2 cellular contexts compared by ENCODE assay signal in the genomic region with DNA sequence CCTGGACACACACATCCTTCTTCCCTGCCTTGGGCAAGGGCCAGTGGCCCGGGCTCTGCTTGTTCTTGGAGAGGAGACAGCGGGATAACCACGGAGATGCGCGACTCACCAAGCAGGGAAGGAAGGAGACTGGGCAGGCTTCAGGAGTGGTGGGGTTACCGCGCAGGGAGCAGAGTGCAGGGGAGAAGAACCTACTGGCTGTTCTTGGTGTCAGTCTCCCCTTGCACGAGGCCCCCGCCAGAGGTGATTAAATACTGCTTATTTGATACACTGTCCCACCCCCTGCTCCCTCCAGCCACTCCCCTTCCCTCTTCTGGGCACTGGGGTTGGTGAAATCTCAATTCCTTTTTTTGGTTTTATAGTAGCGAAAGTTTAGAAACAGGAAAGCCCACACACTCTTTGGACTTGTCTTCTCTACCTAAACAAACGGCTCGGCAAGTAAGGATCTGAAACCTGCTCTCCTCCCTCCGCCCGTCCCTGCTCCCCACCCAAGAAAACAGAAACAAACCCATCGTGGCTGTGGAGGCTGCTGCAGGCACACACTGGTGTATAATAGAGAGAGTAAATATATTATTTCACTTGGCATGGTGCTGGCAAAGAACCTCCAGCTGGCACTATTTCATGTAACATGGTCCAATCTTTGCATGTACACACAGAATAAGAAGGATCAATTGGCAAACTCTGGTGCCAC.
TF ChIP-seq lines count a peak whose summit lies in the region.

No MANE protein-coding gene starts in this region.

TF ChIP-seq in SK-N-SH treated with all-trans-retinoic acid at 6 μM for 48 hours, 23 proteins besides CTCF, POLR2A, EP300 and RAD21:
- no peak for TF ChIP-seq ZFP3 (CRISPR knock-in tag; IDR thresholded peaks at IDR 0.05)
- no peak for TF ChIP-seq ZNF8 (CRISPR knock-in tag; IDR thresholded peaks at IDR 0.05)
- no peak for TF ChIP-seq ZC3H10 (CRISPR knock-in tag; IDR thresholded peaks at IDR 0.05)
- TF ChIP-seq OSR1 (CRISPR knock-in tag; IDR thresholded peaks at IDR 0.05): no peak
- no peak for TF ChIP-seq CSDC2 (CRISPR knock-in tag; IDR thresholded peaks at IDR 0.05)
- TF ChIP-seq ZFP30 (CRISPR knock-in tag; IDR thresholded peaks at IDR 0.05): no peak
- no peak for TF ChIP-seq ISL1 (CRISPR knock-in tag; IDR thresholded peaks at IDR 0.05)
- TF ChIP-seq ZNF565 (CRISPR knock-in tag; conservative IDR thresholded peaks at IDR 0.05; ENCODE audit: low read depth): no peak
- no peak for TF ChIP-seq ARNTL (CRISPR knock-in tag; IDR thresholded peaks at IDR 0.05; ENCODE audit: borderline replicate concordance, low read depth)
- no peak for TF ChIP-seq TCF4 (CRISPR knock-in tag; IDR thresholded peaks at IDR 0.05; ENCODE audit: borderline replicate concordance)
- TF ChIP-seq, protein P1, sequence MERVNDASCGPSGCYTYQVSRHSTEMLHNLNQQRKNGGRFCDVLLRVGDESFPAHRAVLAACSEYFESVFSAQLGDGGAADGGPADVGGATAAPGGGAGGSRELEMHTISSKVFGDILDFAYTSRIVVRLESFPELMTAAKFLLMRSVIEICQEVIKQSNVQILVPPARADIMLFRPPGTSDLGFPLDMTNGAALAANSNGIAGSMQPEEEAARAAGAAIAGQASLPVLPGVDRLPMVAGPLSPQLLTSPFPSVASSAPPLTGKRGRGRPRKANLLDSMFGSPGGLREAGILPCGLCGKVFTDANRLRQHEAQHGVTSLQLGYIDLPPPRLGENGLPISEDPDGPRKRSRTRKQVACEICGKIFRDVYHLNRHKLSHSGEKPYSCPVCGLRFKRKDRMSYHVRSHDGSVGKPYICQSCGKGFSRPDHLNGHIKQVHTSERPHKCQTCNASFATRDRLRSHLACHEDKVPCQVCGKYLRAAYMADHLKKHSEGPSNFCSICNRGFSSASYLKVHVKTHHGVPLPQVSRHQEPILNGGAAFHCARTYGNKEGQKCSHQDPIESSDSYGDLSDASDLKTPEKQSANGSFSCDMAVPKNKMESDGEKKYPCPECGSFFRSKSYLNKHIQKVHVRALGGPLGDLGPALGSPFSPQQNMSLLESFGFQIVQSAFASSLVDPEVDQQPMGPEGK (CRISPR knock-in tag; IDR thresholded peaks at IDR 0.05; ENCODE audit: borderline replicate concordance): no peak
- TF ChIP-seq, protein P2, sequence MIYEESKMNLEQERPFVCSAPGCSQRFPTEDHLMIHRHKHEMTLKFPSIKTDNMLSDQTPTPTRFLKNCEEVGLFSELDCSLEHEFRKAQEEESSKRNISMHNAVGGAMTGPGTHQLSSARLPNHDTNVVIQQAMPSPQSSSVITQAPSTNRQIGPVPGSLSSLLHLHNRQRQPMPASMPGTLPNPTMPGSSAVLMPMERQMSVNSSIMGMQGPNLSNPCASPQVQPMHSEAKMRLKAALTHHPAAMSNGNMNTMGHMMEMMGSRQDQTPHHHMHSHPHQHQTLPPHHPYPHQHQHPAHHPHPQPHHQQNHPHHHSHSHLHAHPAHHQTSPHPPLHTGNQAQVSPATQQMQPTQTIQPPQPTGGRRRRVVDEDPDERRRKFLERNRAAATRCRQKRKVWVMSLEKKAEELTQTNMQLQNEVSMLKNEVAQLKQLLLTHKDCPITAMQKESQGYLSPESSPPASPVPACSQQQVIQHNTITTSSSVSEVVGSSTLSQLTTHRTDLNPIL (CRISPR knock-in tag; IDR thresholded peaks at IDR 0.05; ENCODE audit: low read depth): no peak
- no peak for TF ChIP-seq PPARA (CRISPR knock-in tag; IDR thresholded peaks at IDR 0.05; ENCODE audit: borderline replicate concordance)

TF ChIP-seq in HepG2, 621 proteins besides CTCF, POLR2A, EP300 and RAD21:
- TF ChIP-seq ZNF782 (CRISPR knock-in tag; IDR thresholded peaks at IDR 0.05; ENCODE audit: borderline replicate concordance): no peak
- no peak for TF ChIP-seq YEATS4 (CRISPR knock-in tag; IDR thresholded peaks at IDR 0.05; ENCODE audit: borderline replicate concordance)
- TF ChIP-seq ZZZ3 (CRISPR knock-in tag; IDR thresholded peaks at IDR 0.05; ENCODE audit: borderline replicate concordance): no peak
- no peak for TF ChIP-seq CBX1 (IDR thresholded peaks at IDR 0.05; ENCODE audit: low read depth)
- TF ChIP-seq ZNF484 (CRISPR knock-in tag; IDR thresholded peaks at IDR 0.05; ENCODE audit: borderline replicate concordance, low read depth): no peak
- TF ChIP-seq, protein P3, sequence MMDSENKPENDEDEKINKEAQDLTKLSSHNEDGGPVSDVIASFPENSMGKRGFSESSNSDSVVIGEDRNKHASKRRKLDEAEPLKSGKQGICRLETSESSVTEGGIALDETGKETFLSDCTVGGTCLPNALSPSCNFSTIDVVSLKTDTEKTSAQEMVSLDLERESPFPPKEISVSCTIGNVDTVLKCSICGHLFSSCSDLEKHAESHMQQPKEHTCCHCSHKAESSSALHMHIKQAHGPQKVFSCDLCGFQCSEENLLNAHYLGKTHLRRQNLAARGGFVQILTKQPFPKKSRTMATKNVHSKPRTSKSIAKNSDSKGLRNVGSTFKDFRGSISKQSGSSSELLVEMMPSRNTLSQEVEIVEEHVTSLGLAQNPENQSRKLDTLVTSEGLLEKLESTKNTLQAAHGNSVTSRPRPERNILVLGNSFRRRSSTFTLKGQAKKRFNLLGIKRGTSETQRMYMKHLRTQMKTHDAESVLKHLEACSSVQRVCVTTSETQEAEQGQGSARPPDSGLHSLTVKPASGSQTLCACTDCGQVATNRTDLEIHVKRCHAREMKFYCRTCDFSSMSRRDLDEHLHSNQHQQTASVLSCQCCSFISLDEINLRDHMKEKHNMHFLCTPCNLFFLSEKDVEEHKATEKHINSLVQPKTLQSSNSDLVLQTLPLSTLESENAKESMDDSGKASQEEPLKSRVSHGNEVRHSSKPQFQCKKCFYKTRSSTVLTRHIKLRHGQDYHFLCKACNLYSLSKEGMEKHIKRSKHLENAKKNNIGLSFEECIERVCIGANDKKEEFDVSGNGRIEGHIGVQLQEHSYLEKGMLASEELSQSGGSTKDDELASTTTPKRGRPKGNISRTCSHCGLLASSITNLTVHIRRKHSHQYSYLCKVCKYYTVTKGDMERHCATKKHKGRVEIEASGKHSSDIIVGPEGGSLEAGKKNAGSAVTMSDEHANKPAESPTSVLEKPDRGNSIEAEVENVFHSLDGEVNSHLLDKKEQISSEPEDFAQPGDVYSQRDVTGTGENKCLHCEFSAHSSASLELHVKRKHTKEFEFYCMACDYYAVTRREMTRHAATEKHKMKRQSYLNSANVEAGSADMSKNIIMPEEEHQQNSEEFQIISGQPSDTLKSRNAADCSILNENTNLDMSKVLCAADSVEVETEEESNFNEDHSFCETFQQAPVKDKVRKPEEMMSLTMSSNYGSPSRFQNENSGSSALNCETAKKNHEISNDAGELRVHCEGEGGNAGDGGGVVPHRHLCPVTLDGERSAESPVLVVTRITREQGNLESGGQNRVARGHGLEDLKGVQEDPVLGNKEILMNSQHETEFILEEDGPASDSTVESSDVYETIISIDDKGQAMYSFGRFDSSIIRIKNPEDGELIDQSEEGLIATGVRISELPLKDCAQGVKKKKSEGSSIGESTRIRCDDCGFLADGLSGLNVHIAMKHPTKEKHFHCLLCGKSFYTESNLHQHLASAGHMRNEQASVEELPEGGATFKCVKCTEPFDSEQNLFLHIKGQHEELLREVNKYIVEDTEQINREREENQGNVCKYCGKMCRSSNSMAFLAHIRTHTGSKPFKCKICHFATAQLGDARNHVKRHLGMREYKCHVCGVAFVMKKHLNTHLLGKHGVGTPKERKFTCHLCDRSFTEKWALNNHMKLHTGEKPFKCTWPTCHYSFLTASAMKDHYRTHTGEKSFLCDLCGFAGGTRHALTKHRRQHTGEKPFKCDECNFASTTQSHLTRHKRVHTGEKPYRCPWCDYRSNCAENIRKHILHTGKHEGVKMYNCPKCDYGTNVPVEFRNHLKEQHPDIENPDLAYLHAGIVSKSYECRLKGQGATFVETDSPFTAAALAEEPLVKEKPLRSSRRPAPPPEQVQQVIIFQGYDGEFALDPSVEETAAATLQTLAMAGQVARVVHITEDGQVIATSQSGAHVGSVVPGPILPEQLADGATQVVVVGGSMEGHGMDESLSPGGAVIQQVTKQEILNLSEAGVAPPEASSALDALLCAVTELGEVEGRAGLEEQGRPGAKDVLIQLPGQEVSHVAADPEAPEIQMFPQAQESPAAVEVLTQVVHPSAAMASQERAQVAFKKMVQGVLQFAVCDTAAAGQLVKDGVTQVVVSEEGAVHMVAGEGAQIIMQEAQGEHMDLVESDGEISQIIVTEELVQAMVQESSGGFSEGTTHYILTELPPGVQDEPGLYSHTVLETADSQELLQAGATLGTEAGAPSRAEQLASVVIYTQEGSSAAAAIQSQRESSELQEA (CRISPR knock-in tag; IDR thresholded peaks at IDR 0.05; ENCODE audit: not compliant biosample characterization): no peak
- no peak for TF ChIP-seq KDM1A (CRISPR knock-in tag; IDR thresholded peaks at IDR 0.05)
- no peak for TF ChIP-seq ZFP36 (IDR thresholded peaks at IDR 0.05; ENCODE audit: borderline replicate concordance, low read depth, low read length, partially characterized antibody)
- no peak for TF ChIP-seq GTF3A (CRISPR knock-in tag; conservative IDR thresholded peaks at IDR 0.05)
- TF ChIP-seq, protein P4, sequence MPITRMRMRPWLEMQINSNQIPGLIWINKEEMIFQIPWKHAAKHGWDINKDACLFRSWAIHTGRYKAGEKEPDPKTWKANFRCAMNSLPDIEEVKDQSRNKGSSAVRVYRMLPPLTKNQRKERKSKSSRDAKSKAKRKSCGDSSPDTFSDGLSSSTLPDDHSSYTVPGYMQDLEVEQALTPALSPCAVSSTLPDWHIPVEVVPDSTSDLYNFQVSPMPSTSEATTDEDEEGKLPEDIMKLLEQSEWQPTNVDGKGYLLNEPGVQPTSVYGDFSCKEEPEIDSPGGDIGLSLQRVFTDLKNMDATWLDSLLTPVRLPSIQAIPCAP (CRISPR knock-in tag; IDR thresholded peaks at IDR 0.05; ENCODE audit: low read depth): no peak
- no peak for TF ChIP-seq NFKB2 (CRISPR knock-in tag; IDR thresholded peaks at IDR 0.05; ENCODE audit: borderline replicate concordance)
TF ChIP-seq in HepG2: peak in this region for 0.
